ENCODE assay signal across 25 cellular contexts in genomic region chr5:31236339-31236738, GRCh38. TPM values are rescaled to one million over a fixed set of nuclear protein-coding genes. Genes with fewer than 3 reads are reported as not detected.
"Had no signal": no experiment of that assay in that cellular context is flagged by ENCODE, and none has a peak within 500 bp of the region (broad histone marks: within the 10 kb centered on the region; RNA-seq: fewer than 3 reads in every experiment).

No MANE protein-coding gene starts in this region.

- H3K4me3 ChIP-seq: hepatocyte, left ventricle myocardium inferior, lung, psoas muscle, right atrium auricular region, skin epidermis, stomach, testis, thyroid gland, transverse colon, upper lobe of left lung, vagina had no signal

- H3K36me3 Mint-ChIP-seq: mesothelial cell of epicardium; naive B cell; natural killer cell; stimulated activated naive B cell treated with anti-CD40 and anti-IgM and Interleukin-4, amounts not matched to agents 10 μg/mL and 1 μg/mL and 100 μg/mL, for 72 hours had no signal

- H3K36me3 ChIP-seq: left ventricle myocardium inferior, right atrium auricular region, stomach, thyroid gland, transverse colon, upper lobe of left lung, vagina had no signal

- H3K9me3 Mint-ChIP-seq: mesothelial cell of epicardium; stimulated activated naive B cell treated with anti-CD40 and anti-IgM and Interleukin-4, amounts not matched to agents 10 μg/mL and 1 μg/mL and 100 μg/mL, for 72 hours had no signal

- DNase-seq: islet precursor cell; left ventricle myocardium inferior; naive B cell; natural killer cell; nucleus accumbens; psoas muscle; stimulated activated CD4-positive, alpha-beta T cell treated with anti-CD3 and anti-CD28 coated beads, Interleukin-12 subunit alpha, Interleukin-12 subunit beta, amount 100 ng/mL, for 4 hours; stimulated activated CD4-positive, alpha-beta T cell treated with anti-CD3 and anti-CD28 coated beads, Interleukin-15, amount 100 ng/mL, for 24 hours; stimulated activated CD4-positive, alpha-beta T cell treated with anti-CD3 and anti-CD28 coated beads, Interleukin-2, amount 100 ng/mL, for 24 hours; stimulated activated CD4-positive, alpha-beta T cell treated with anti-CD3 and anti-CD28 coated beads, Interleukin-4, amount 100 ng/mL, for 1 hour; stimulated activated naive B cell treated with anti-CD40 and anti-IgM and Interleukin-4, amounts not matched to agents 10 μg/mL and 1 μg/mL and 100 μg/mL, for 72 hours; stimulated activated naive CD8-positive, alpha-beta T cell treated with anti-CD3 and anti-CD28 coated beads, Interleukin-15, Interleukin-2, amounts not matched to agents 100 U/mL and 50 U/mL, for 24 hours; stomach; testis; thyroid gland; transverse colon; upper lobe of left lung had no signal

- H3K27me3 Mint-ChIP-seq: naive B cell; stimulated activated naive B cell treated with anti-CD40 and anti-IgM and Interleukin-4, amounts not matched to agents 10 μg/mL and 1 μg/mL and 100 μg/mL, for 72 hours had no signal

- H3K9me3 ChIP-seq: left ventricle myocardium inferior, psoas muscle, right atrium auricular region, stomach, testis, thyroid gland, transverse colon, upper lobe of left lung, vagina had no signal

- H3K4me1 Mint-ChIP-seq: naive B cell; natural killer cell; stimulated activated naive B cell treated with anti-CD40 and anti-IgM and Interleukin-4, amounts not matched to agents 10 μg/mL and 1 μg/mL and 100 μg/mL, for 72 hours had no signal

- H3K4me3 Mint-ChIP-seq: mesothelial cell of epicardium; naive B cell; natural killer cell; stimulated activated naive B cell treated with anti-CD40 and anti-IgM and Interleukin-4, amounts not matched to agents 10 μg/mL and 1 μg/mL and 100 μg/mL, for 72 hours had no signal

- H3K4me1 ChIP-seq: parathyroid adenoma, psoas muscle, testis, thyroid gland, transverse colon, upper lobe of left lung, vagina had no signal

- H3K27me3 ChIP-seq: hepatocyte, right atrium auricular region, stomach, testis, thyroid gland, transverse colon, upper lobe of left lung, vagina had no signal

- H3K27ac Mint-ChIP-seq: mesothelial cell of epicardium; natural killer cell; stimulated activated naive B cell treated with anti-CD40 and anti-IgM and Interleukin-4, amounts not matched to agents 10 μg/mL and 1 μg/mL and 100 μg/mL, for 72 hours had no signal

RNA-seq across cellular contexts. Expression of gene CDH6, which starts 42.9 kb away (rescaled TPM):
- total RNA-seq: mononuclear cell, natural killer cell had no signal
